In genomic region chr15:99485992-99486370, GRCh38 we compare ENCODE assay signal across 8 cellular contexts.
DNase-seq lines count a peak whose midpoint lies in the region; ATAC-seq and TF ChIP-seq lines count a peak whose summit lies in the region.

No MANE protein-coding gene starts in this region.

- H3K36me3 ChIP-seq in mucosa of descending colon (ENCODE audit: low read depth): no peaks in the 10 kb centered on the region

- no peaks in the 10 kb centered on the region for H3K9me3 Mint-ChIP-seq in stimulated activated naive CD8-positive, alpha-beta T cell treated with anti-CD3 and anti-CD28 coated beads, Interleukin-15, Interleukin-2, amounts not matched to agents 100 ng/mL and 50 ng/mL, for 24 hours
- peaks cover 9% of the 10 kb centered on the region for H3K9me3 Mint-ChIP-seq in chondrocyte (ENCODE audit: low read depth)

- peaks cover 15% of the 10 kb centered on the region for H3K27me3 Mint-ChIP-seq in stimulated activated naive CD8-positive, alpha-beta T cell treated with anti-CD3 and anti-CD28 coated beads, Interleukin-15, Interleukin-2, amounts not matched to agents 100 ng/mL and 50 ng/mL, for 24 hours
- no peaks in the 10 kb centered on the region for H3K27me3 Mint-ChIP-seq in chondrocyte (ENCODE audit: low read depth)

- no peak overlapping the region for H3K4me3 ChIP-seq in mucosa of descending colon

- no peaks in the 10 kb centered on the region for H3K9me3 ChIP-seq in mucosa of descending colon

- peaks cover 36% of the 10 kb centered on the region for H3K4me1 Mint-ChIP-seq in stimulated activated naive CD8-positive, alpha-beta T cell treated with anti-CD3 and anti-CD28 coated beads, Interleukin-15, Interleukin-2, amounts not matched to agents 100 ng/mL and 50 ng/mL, for 24 hours (ENCODE audit: low read depth)
- H3K4me1 Mint-ChIP-seq in chondrocyte (ENCODE audit: low read depth): peaks cover 44% of the 10 kb centered on the region

- H3K4me3 Mint-ChIP-seq in stimulated activated naive CD8-positive, alpha-beta T cell treated with anti-CD3 and anti-CD28 coated beads, Interleukin-15, Interleukin-2, amounts not matched to agents 100 ng/mL and 50 ng/mL, for 24 hours: peak overlapping the region; percentile 65
- peak overlapping the region; percentile 37 for H3K4me3 Mint-ChIP-seq in chondrocyte (ENCODE audit: unreplicated experiment)

- intact Hi-C loops in mucosa of descending colon (cut with DNase I, micrococcal nuclease): no loop called here

- TF ChIP-seq CTCF in chondrocyte (IDR thresholded peaks at IDR 0.05) (no peak), mucosa of descending colon (IDR thresholded peaks at IDR 0.05) (no peak)

- no peak for ATAC-seq in stimulated activated naive CD8-positive, alpha-beta T cell treated with anti-CD3 and anti-CD28 coated beads, Interleukin-15, Interleukin-2, amounts not matched to agents 100 U/mL and 50 U/mL, for 24 hours
- ATAC-seq in mucosa of descending colon (peak; percentile 28), GM18907 (IDR thresholded peaks at IDR 0.05; ENCODE audit: unreplicated experiment) (no peak)

- DNase-seq in stimulated activated naive CD8-positive, alpha-beta T cell treated with anti-CD3 and anti-CD28 coated beads, Interleukin-15, Interleukin-2, amounts not matched to agents 100 U/mL and 50 U/mL, for 24 hours: no peak
- DNase-seq in chondrocyte (ENCODE audit: low spot score) (no peak), mucosa of descending colon (no peak), mucosa of gallbladder (ENCODE audit: low spot score) (no peak), SHP77 treated with DMSO at 0.1 percent for 48 hours (lab: John Stamatoyannopoulos, UW) (no peak), NCI-H2227 treated with DMSO at 0.1 percent for 48 hours (lab: John Stamatoyannopoulos, UW) (no peak)

- peak overlapping the region; percentile 66 for H3K27ac Mint-ChIP-seq in stimulated activated naive CD8-positive, alpha-beta T cell treated with anti-CD3 and anti-CD28 coated beads, Interleukin-15, Interleukin-2, amounts not matched to agents 100 ng/mL and 50 ng/mL, for 24 hours
- H3K27ac Mint-ChIP-seq in chondrocyte (ENCODE audit: unreplicated experiment): peak overlapping the region; percentile 98

- no peaks in the 10 kb centered on the region for H3K36me3 Mint-ChIP-seq in stimulated activated naive CD8-positive, alpha-beta T cell treated with anti-CD3 and anti-CD28 coated beads, Interleukin-15, Interleukin-2, amounts not matched to agents 100 ng/mL and 50 ng/mL, for 24 hours (ENCODE audit: low read depth)
- no peaks in the 10 kb centered on the region for H3K36me3 Mint-ChIP-seq in chondrocyte (ENCODE audit: low read depth)

- peaks cover 9% of the 10 kb centered on the region for H3K4me1 ChIP-seq in mucosa of descending colon (ENCODE audit: low read depth)
